In genomic region chr9:131839281-131840084, GRCh38 we compare ENCODE assay signal across 8 cellular contexts.
DNase-seq lines count a peak whose midpoint lies in the region; ATAC-seq lines count a peak whose summit lies in the region.

No MANE protein-coding gene starts in this region.

- no peaks in the 10 kb centered on the region for H3K36me3 Mint-ChIP-seq in stimulated activated naive B cell treated with anti-CD40 and anti-IgM and Interleukin-4, amounts not matched to agents 10 μg/mL and 1 μg/mL and 100 μg/mL, for 72 hours

- no peak overlapping the region for H3K27ac Mint-ChIP-seq in stimulated activated naive B cell treated with anti-CD40 and anti-IgM and Interleukin-4, amounts not matched to agents 10 μg/mL and 1 μg/mL and 100 μg/mL, for 72 hours

- peaks cover 4 to 5% of the 10 kb centered on the region in 2 donors for H3K9me3 Mint-ChIP-seq in stimulated activated naive B cell treated with anti-CD40 and anti-IgM and Interleukin-4, amounts not matched to agents 10 μg/mL and 1 μg/mL and 100 μg/mL, for 72 hours

- H3K4me1 Mint-ChIP-seq in stimulated activated naive B cell treated with anti-CD40 and anti-IgM and Interleukin-4, amounts not matched to agents 10 μg/mL and 1 μg/mL and 100 μg/mL, for 72 hours = no peaks in the 10 kb centered on the region

- H3K27me3 Mint-ChIP-seq in stimulated activated naive B cell treated with anti-CD40 and anti-IgM and Interleukin-4, amounts not matched to agents 10 μg/mL and 1 μg/mL and 100 μg/mL, for 72 hours = peaks cover 34 to 52% of the 10 kb centered on the region in 2 donors

- ATAC-seq in HG03280 (IDR thresholded peaks at IDR 0.05; ENCODE audit: unreplicated experiment) = no peak
- no peak for ATAC-seq in stimulated activated naive B cell treated with anti-CD40 and anti-IgM and Interleukin-4, amounts not matched to agents 10 μg/mL and 1 μg/mL and 100 μg/mL, for 72 hours (replicated peaks)

- H3K4me3 Mint-ChIP-seq in stimulated activated naive B cell treated with anti-CD40 and anti-IgM and Interleukin-4, amounts not matched to agents 10 μg/mL and 1 μg/mL and 100 μg/mL, for 72 hours = no peak overlapping the region

- DNase-seq in AG08396 (ENCODE audit: low spot score) (peak; percentile 84), OCI-M1 (lab: John Stamatoyannopoulos, UW) (peak; percentile 31), iris pigment epithelial cell (ENCODE audit: low read depth) (peak; percentile 60), inferior parietal cortex (ENCODE audit: extremely low spot score) (no peak), NCI-H526 treated with DMSO at 0.1 percent for 48 hours (lab: John Stamatoyannopoulos, UW) (no peak)
- peak; percentile 78 for DNase-seq in activated T-cell treated with anti-CD3 and anti-CD28 coated beads, Interleukin-2, amount 50 U/mL, for 48 hours
- DNase-seq in stimulated activated naive B cell treated with anti-CD40 and anti-IgM and Interleukin-4, amounts not matched to agents 10 μg/mL and 1 μg/mL and 100 μg/mL, for 72 hours = no peak

Comparison
In these comparisons a context has a peak if more than half of its experiments do, and no peak if none do; other contexts are left out.
1. DNase-seq: peak in AG08396 (single experiment), OCI-M1 (single experiment), activated T-cell treated with anti-CD3 and anti-CD28 coated beads, Interleukin-2, amount 50 U/mL, for 48 hours (2 of 2) and iris pigment epithelial cell (single experiment); none in inferior parietal cortex (single experiment), NCI-H526 treated with DMSO at 0.1 percent for 48 hours (single experiment) and stimulated activated naive B cell treated with anti-CD40 and anti-IgM and Interleukin-4, amounts not matched to agents 10 μg/mL and 1 μg/mL and 100 μg/mL, for 72 hours (single experiment).